Comparison of ENCODE assay signal across 8 cellular contexts in the genomic region with DNA sequence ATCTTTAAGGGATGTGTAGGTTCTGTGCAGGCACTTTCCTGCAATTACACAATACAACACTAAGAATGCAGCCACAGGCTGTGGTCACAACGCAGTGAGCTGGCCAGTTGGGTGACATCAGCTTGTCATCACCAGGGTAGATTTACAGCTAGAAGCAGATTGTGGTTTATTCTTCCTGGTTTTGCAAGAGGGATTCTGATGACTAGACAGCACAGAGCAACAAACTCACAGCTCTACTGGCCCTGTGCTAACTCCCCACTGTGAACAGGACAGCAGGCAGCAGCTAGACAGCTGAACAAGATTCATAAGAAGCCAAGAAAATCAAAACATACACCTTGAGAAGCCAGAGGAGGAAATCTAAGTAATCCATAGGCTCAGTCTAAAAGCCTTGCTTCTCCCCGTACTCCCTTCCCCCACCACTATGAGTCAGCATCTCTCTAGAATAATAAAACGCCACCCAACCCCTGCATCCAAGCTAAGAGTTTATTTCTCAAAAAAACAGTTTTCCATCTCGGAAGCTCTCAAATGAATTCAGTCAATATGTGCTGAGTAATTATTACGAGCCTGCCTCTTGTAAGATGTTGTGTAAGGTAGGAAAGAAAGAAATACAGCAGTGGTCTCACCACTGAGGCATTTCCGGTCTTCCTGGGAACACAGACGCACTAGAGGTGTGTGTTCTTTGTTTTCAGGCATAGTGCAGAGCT.
DNase-seq lines count a peak whose midpoint lies in the region; ATAC-seq, FAIRE-seq and TF ChIP-seq lines count a peak whose summit lies in the region.

No MANE protein-coding gene starts in this region.

- no peak for TF ChIP-seq POLR2A in Peyer's patch (IDR thresholded peaks at IDR 0.05)

- FAIRE-seq in bronchial epithelial cell (lab: Jason Lieb, UNC) = peak; percentile 100
- FAIRE-seq in keratinocyte (lab: Jason Lieb, UNC) = peak; percentile 97

- dilution Hi-C loops in keratinocyte (cut with MboI; ENCODE audit: extremely low pct_ligation_motif_present, low sequenced_read_pairs) = no loop called here

- no peaks in the 10 kb centered on the region for H4K20me1 ChIP-seq in keratinocyte (ENCODE audit: control insufficient read depth, extremely low read depth, insufficient read depth, low read length)

- ATAC-seq in HG03060 (IDR thresholded peaks at IDR 0.05; ENCODE audit: low read depth, unreplicated experiment) = peak; percentile 69

- DNase-seq in stimulated activated CD4-positive, alpha-beta T cell treated with anti-CD3 and anti-CD28 coated beads, Interleukin-12 subunit alpha, Interleukin-12 subunit beta, amount 100 ng/mL, for 48 hours (ENCODE audit: low read depth in 2 of 3, low spot score in 1 of 3) = peak in 2 of 3 donors; percentile 6 to 24
- no peak for DNase-seq in stimulated activated CD4-positive, alpha-beta T cell treated with anti-CD3 and anti-CD28 coated beads, Interleukin-12 subunit alpha, Interleukin-12 subunit beta, amount 100 ng/mL, for 4 hours
- DNase-seq in Peyer's patch = peak; percentile 17 to 76 (median 53)
- peak; percentile 100 for DNase-seq in bronchial epithelial cell (ENCODE audit: low read depth)
- peak; percentile 97 for DNase-seq in keratinocyte (ENCODE audit: low read depth, low spot score)
- peak; percentile 53 for DNase-seq in stimulated activated CD8-positive, alpha-beta memory T cell treated with anti-CD3 and anti-CD28 coated beads, Interleukin-4, amount 100 ng/mL, for 48 hours
- DNase-seq in BE2C = no peak

- no peaks in the 10 kb centered on the region for H3K9me1 ChIP-seq in keratinocyte (ENCODE audit: control insufficient read depth, extremely low read depth, insufficient read depth, low read length)

- H3K4me2 ChIP-seq in keratinocyte (ENCODE audit: control insufficient read depth, extremely low read depth, insufficient read depth, low read depth, low read length) = peak overlapping the region; percentile 79

- H3K27ac ChIP-seq in Peyer's patch (peak overlapping the region in 2 of 4 donors; percentile 63 to 70), keratinocyte (ENCODE audit: control insufficient read depth, insufficient read depth, low read length) (peak overlapping the region; percentile 98)

- H3K36me3 ChIP-seq in Peyer's patch = no peaks in the 10 kb centered on the region
- H3K36me3 ChIP-seq in bronchial epithelial cell (ENCODE audit: control insufficient read depth, insufficient read depth, low read length) = no peaks in the 10 kb centered on the region
- no peaks in the 10 kb centered on the region for H3K36me3 ChIP-seq in keratinocyte (ENCODE audit: control insufficient read depth in 2 of 2, extremely low read depth in 1 of 2, insufficient read depth in 2 of 2, low read length in 2 of 2)
- no peaks in the 10 kb centered on the region for H3K36me3 ChIP-seq in BE2C

- no peak overlapping the region for H2AFZ ChIP-seq in keratinocyte (ENCODE audit: control insufficient read depth, low read length)

- H3K4me1 ChIP-seq in Peyer's patch = peaks cover 0 to 8% (median 0%) of the 10 kb centered on the region in 4 donors
- H3K4me1 ChIP-seq in keratinocyte (ENCODE audit: control insufficient read depth, extremely low read depth, insufficient read depth, low read length) = peaks cover 53% of the 10 kb centered on the region
- no peaks in the 10 kb centered on the region for H3K4me1 ChIP-seq in BE2C

- peak overlapping the region; percentile 83 for H3K9ac ChIP-seq in keratinocyte (ENCODE audit: control insufficient read depth, extremely low read depth, insufficient read depth, low read length)

- TF ChIP-seq CTCF in Peyer's patch (IDR thresholded peaks at IDR 0.05) = no peak
- no peak for TF ChIP-seq CTCF in bronchial epithelial cell (IDR thresholded peaks at IDR 0.05; ENCODE audit: insufficient read depth, low read length, severe bottlenecking)
- TF ChIP-seq CTCF in keratinocyte (optimal IDR thresholded peaks at IDR 0.05 in 1 of 3, IDR thresholded peaks at IDR 0.05 in 1 of 3, conservative IDR thresholded peaks at IDR 0.05 in 1 of 3; ENCODE audit: extremely low read depth in 1 of 3, insufficient read depth in 2 of 3, low read length in 3 of 3) = no peak
- TF ChIP-seq CTCF in BE2C (IDR thresholded peaks at IDR 0.05; ENCODE audit: low read depth, low read length) = no peak

- H3K79me2 ChIP-seq in keratinocyte (ENCODE audit: control insufficient read depth, insufficient read depth, low read length) = no peaks in the 10 kb centered on the region

- H3K9me3 ChIP-seq in Peyer's patch (no peaks in the 10 kb centered on the region), keratinocyte (ENCODE audit: control insufficient read depth, low read depth, low read length) (no peaks in the 10 kb centered on the region), BE2C (no peaks in the 10 kb centered on the region)

- H3K4me3 ChIP-seq in Peyer's patch (peak overlapping the region in 1 of 4 donors; percentile 4), bronchial epithelial cell (ENCODE audit: low read depth, low read length) (no peak overlapping the region), keratinocyte (ENCODE audit: control insufficient read depth in 2 of 3, extremely low read depth in 1 of 3, insufficient read depth in 2 of 3, low read depth in 1 of 3, low read length in 3 of 3) (peak overlapping the region in 2 of 3 experiments; percentile 19 to 47), BE2C (ENCODE audit: low read depth, low read length) (no peak overlapping the region)

- no peaks in the 10 kb centered on the region for H3K27me3 ChIP-seq in Peyer's patch
- H3K27me3 ChIP-seq in bronchial epithelial cell (ENCODE audit: control insufficient read depth, insufficient read depth, low read length) = no peaks in the 10 kb centered on the region
- no peaks in the 10 kb centered on the region for H3K27me3 ChIP-seq in keratinocyte (ENCODE audit: control insufficient read depth, extremely low read depth, insufficient read depth, low read length)
- H3K27me3 ChIP-seq in BE2C = no peaks in the 10 kb centered on the region

Comparison
In these comparisons a context has a peak if more than half of its experiments do, and no peak if none do; other contexts are left out.
1. DNase-seq: peak in stimulated activated CD4-positive, alpha-beta T cell treated with anti-CD3 and anti-CD28 coated beads, Interleukin-12 subunit alpha, Interleukin-12 subunit beta, amount 100 ng/mL, for 48 hours (2 of 3), Peyer's patch (3 of 3), bronchial epithelial cell (single experiment), keratinocyte (single experiment) and stimulated activated CD8-positive, alpha-beta memory T cell treated with anti-CD3 and anti-CD28 coated beads, Interleukin-4, amount 100 ng/mL, for 48 hours (single experiment); none in stimulated activated CD4-positive, alpha-beta T cell treated with anti-CD3 and anti-CD28 coated beads, Interleukin-12 subunit alpha, Interleukin-12 subunit beta, amount 100 ng/mL, for 4 hours (single experiment) and BE2C (single experiment).
2. H3K4me3 ChIP-seq: peak in keratinocyte (2 of 3); none in bronchial epithelial cell (single experiment) and BE2C (single experiment).